Comparison of ENCODE assay signal across 8 cellular contexts in the genomic region with DNA sequence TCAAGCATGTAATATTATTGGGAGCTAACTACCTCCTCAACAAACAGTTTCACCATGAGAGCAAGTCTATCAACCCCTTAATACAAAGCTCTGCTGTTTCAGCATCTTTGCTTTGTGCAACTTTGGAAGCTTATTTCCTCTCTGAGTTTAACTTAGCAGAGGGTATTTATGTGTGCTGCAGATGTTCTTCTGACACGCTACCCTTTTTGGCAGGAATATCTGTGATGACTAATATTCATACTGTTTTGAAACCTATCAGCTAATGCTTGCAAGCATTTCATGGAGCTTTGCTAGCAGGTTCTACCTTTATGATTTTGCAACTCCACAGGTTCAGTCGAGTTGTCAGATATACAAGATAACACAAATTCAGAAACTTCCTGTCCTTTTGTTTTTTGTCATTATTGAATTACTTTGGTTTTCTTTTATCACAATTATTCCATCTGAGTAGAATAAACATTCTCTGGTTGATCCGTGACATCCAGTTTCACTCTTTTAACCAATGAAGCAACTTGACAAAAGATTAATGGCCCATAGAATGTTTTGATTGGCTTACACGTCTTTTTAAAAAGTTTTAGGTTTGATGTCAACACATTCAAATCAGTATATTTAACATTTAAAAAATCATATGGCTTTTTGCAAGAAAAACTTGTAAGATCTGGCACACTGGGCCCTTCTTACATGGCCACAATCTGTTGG. TPM values are rescaled to one million over a fixed set of nuclear protein-coding genes. Genes with fewer than 3 reads are reported as not detected.
DNase-seq lines count a peak whose midpoint lies in the region; ATAC-seq and TF ChIP-seq lines count a peak whose summit lies in the region.

No MANE protein-coding gene starts in this region.

- DNase-seq in GM06990 (ENCODE audit: extremely low read depth, insufficient read length) (peak; percentile 52), HFFc6 (peak; percentile 16), SIG-M5 (lab: John Stamatoyannopoulos, UW) (peak; percentile 6), left lobe of liver (ENCODE audit: low spot score) (no peak), islet precursor cell (no peak), NCI-H774 (lab: John Stamatoyannopoulos, UW) (no peak), DMS153 (lab: John Stamatoyannopoulos, UW) (no peak)

- no peak overlapping the region for H3K27ac Mint-ChIP-seq in HFFc6

- TF ChIP-seq CTCF in GM06990 (IDR thresholded peaks at IDR 0.05; ENCODE audit: insufficient read depth, low read length, poor library complexity, severe bottlenecking) (no peak), HFFc6 (IDR thresholded peaks at IDR 0.05) (no peak)

- peaks cover 3% of the 10 kb centered on the region for H3K9me3 Mint-ChIP-seq in HFFc6

- H3K27me3 ChIP-seq in GM06990 (replicated peaks; ENCODE audit: control insufficient read depth, insufficient read depth, low read length), result no peaks in the 10 kb centered on the region

- H3K4me3 ChIP-seq in GM06990 (replicated peaks; ENCODE audit: low read depth, low read length), result no peak overlapping the region; the same call in 1 of the 2 replicates

- no peaks in the 10 kb centered on the region for H3K36me3 ChIP-seq in GM06990 (ENCODE audit: control insufficient read depth, insufficient read depth, low read length)

- H3K36me3 Mint-ChIP-seq in HFFc6 (ENCODE audit: low read depth), result no peaks in the 10 kb centered on the region

- H3K27me3 Mint-ChIP-seq in HFFc6 (ENCODE audit: insufficient read depth), result no peaks in the 10 kb centered on the region; the same call in none of the 2 replicates

- no peak overlapping the region for H3K4me3 Mint-ChIP-seq in HFFc6

- ATAC-seq in left lobe of liver (peak; percentile 34), GM19397 (IDR thresholded peaks at IDR 0.05; ENCODE audit: unreplicated experiment) (no peak)

- H3K4me1 Mint-ChIP-seq in HFFc6 (ENCODE audit: low read depth), result no peaks in the 10 kb centered on the region; the same call in 1 of the 2 replicates

RNA-seq across cellular contexts. Expression of a gene that starts 1.7 kb away (rescaled TPM):
- total RNA-seq in HFFc6 (2021; fragmentation: NEBNext Ultra II Directional; extraction: Animal tissue kit (Norgen Biotek cat#: 25700)), result under 1 TPM in 4 of 6 experiments, not detected in 2; 0.10 to 0.55 (median 0.33) TPM
- 2.5 TPM for total RNA-seq in left lobe of liver

Comparison
In these comparisons a context has a peak if more than half of its experiments do, and no peak if none do; other contexts are left out.
1. DNase-seq: peak in GM06990 (single experiment), HFFc6 (single experiment) and SIG-M5 (single experiment); none in left lobe of liver (single experiment), islet precursor cell (single experiment), NCI-H774 (single experiment) and DMS153 (single experiment).